5 cellular contexts compared by ENCODE assay signal in the genomic region with DNA sequence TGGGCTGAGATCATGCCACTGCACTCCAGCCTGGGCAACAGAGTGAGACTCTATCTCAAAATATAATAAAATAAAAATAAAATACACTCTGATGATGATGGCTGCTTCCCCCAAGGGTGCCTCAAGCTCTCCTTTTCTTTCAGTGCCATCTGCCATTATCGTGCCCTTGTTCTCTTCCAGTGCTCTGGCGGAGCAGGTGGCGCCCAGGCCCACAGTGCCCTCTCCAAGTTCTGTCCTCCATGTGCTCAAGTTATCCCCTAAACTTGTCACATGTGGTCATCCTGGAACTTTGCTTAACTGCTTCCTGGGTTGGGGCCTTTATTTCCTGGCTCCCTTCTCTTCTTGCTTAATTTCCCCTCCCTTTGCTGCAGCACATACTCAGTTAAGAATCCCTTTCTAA.
DNase-seq lines count a peak whose midpoint lies in the region; ATAC-seq, FAIRE-seq and TF ChIP-seq lines count a peak whose summit lies in the region.
"Not testable (repeated sequence)": the region's sequence is repeated elsewhere in the genome, so short reads cannot be mapped to it uniquely, and the experiment has no call there.

No MANE protein-coding gene starts in this region.

- intact Hi-C loops in CD14-positive monocyte (cut with micrococcal nuclease); dendritic cell treated with granulocyte-macrophage colony-stimulating factor and Interleukin-4, amounts not matched to agents 40 ng/mL and 50 ng/mL, for 4 days (cut with micrococcal nuclease); HepG2 (cut with micrococcal nuclease; ENCODE audit: unreplicated experiment): not testable (repeated sequence)

- in situ Hi-C loops in HepG2 (cut with HindIII; ENCODE audit: extremely low pct_ligation_motif_present, low pct_unique_long_range_greater_than_20kb), result not testable (repeated sequence)

- not testable (repeated sequence) for H3K4me2 ChIP-seq in HepG2 (ENCODE audit: low read depth, low read length)

- peak overlapping the region; percentile 52 for H3K27ac ChIP-seq in HL-60 (replicated peaks)
- not testable (repeated sequence) for H3K27ac ChIP-seq in HepG2 (ENCODE audit: extremely low read length, insufficient read depth, low read length)
- H3K27ac ChIP-seq in neutrophil, result peak overlapping the region; percentile 63

- not testable (repeated sequence) for TF ChIP-seq POLR2A in HepG2 (IDR thresholded peaks at IDR 0.05; ENCODE audit: insufficient read depth in 1 of 2, low read depth in 2 of 2, low read length in 2 of 2)

- H3K27me3 ChIP-seq in HL-60 (ENCODE audit: insufficient read depth, poor library complexity, severe bottlenecking); HepG2 (ENCODE audit: control insufficient read depth in 1 of 2, insufficient read depth in 2 of 2, low read length in 2 of 2); neutrophil: not testable (repeated sequence)

- H3K4me3 ChIP-seq in HL-60 (replicated peaks; ENCODE audit: insufficient read depth, low read length); HepG2 (replicated peaks in 1 of 3; ENCODE audit: insufficient read depth in 1 of 3, low read depth in 2 of 3, low read length in 3 of 3); neutrophil (ENCODE audit: low read depth in 1 of 2, low read length in 1 of 2): not testable (repeated sequence)

- ATAC-seq in HepG2, result not testable (repeated sequence)

- CTCF ChIA-PET in HepG2 (lab: Yijun Ruan, JAX; ENCODE audit: low intra/inter-chr PET ratio, low total read pairs), result not testable (repeated sequence)

- not testable (repeated sequence) for TF ChIP-seq RAD21 in HepG2 (CRISPR knock-in tag; IDR thresholded peaks at IDR 0.05)

- not testable (repeated sequence) for DNase-seq in CD14-positive monocyte (ENCODE audit: low spot score); HL-60 (ENCODE audit: low read depth in 1 of 2, low spot score in 1 of 2); HepG2 (ENCODE audit: low spot score)

- POLR2A ChIA-PET in HepG2 (lab: Yijun Ruan, JAX), result not testable (repeated sequence)

- peaks cover 38% of the 10 kb centered on the region for H3K4me1 ChIP-seq in HepG2 (ENCODE audit: insufficient read depth, low read length)
- H3K4me1 ChIP-seq in neutrophil (ENCODE audit: control insufficient read depth in 1 of 2, insufficient read depth in 1 of 2, low read depth in 1 of 2, low read length in 1 of 2), result peaks cover 54 to 59% of the 10 kb centered on the region in 2 experiments

- not testable (repeated sequence) for H3K36me3 ChIP-seq in HepG2 (replicated peaks in 1 of 2; ENCODE audit: control insufficient read depth in 1 of 2, insufficient read depth in 2 of 2, low read length in 2 of 2); neutrophil

- not testable (repeated sequence) for H3K79me2 ChIP-seq in HepG2 (ENCODE audit: insufficient read depth, low read length)

- WGBS in HepG2 (ENCODE audit: low lambda C conversion rate), result 77% methylated on average over 3 of the region's 3 CpGs

- H3K27me3 Mint-ChIP-seq in CD14-positive monocyte (ENCODE audit: low read depth in 3 of 3); dendritic cell treated with granulocyte-macrophage colony-stimulating factor and Interleukin-4, amounts not matched to agents 40 ng/mL and 50 ng/mL, for 4 days: not testable (repeated sequence)

- peaks cover 54% of the 10 kb centered on the region for H3K4me1 Mint-ChIP-seq in CD14-positive monocyte
- peaks cover 44% of the 10 kb centered on the region for H3K4me1 Mint-ChIP-seq in dendritic cell treated with granulocyte-macrophage colony-stimulating factor and Interleukin-4, amounts not matched to agents 40 ng/mL and 50 ng/mL, for 4 days (ENCODE audit: low read depth)

- H3K9ac ChIP-seq in HepG2 (ENCODE audit: insufficient read depth, low read depth, low read length), result not testable (repeated sequence)

- H3K4me3 Mint-ChIP-seq in CD14-positive monocyte; dendritic cell treated with granulocyte-macrophage colony-stimulating factor and Interleukin-4, amounts not matched to agents 40 ng/mL and 50 ng/mL, for 4 days: not testable (repeated sequence)

- not testable (repeated sequence) for FAIRE-seq in HepG2 (lab: Jason Lieb, UNC)

- BruUV-seq in HepG2 (replicated peaks; lab: Mats Ljungman, UMichigan), result not testable (repeated sequence)

- not testable (repeated sequence) for H2AFZ ChIP-seq in HepG2 (ENCODE audit: low read length)

- peak overlapping the region in 6 of 7 donors; percentile 60 to 91 (median 82) for H3K27ac Mint-ChIP-seq in CD14-positive monocyte
- peak overlapping the region; percentile 60 for H3K27ac Mint-ChIP-seq in dendritic cell treated with granulocyte-macrophage colony-stimulating factor and Interleukin-4, amounts not matched to agents 40 ng/mL and 50 ng/mL, for 4 days

- H3K9me3 Mint-ChIP-seq in CD14-positive monocyte; dendritic cell treated with granulocyte-macrophage colony-stimulating factor and Interleukin-4, amounts not matched to agents 40 ng/mL and 50 ng/mL, for 4 days: not testable (repeated sequence)

- not testable (repeated sequence) for H4K20me1 ChIP-seq in HepG2 (ENCODE audit: insufficient read depth, low read length)

- TF ChIP-seq CTCF in CD14-positive monocyte (IDR thresholded peaks at IDR 0.05); HL-60 (IDR thresholded peaks at IDR 0.05; ENCODE audit: insufficient read depth, low read length); HepG2 (CRISPR knock-in tag; IDR thresholded peaks at IDR 0.05); neutrophil (IDR thresholded peaks at IDR 0.05): not testable (repeated sequence)

- not testable (repeated sequence) for TF ChIP-seq EP300 in HepG2 (IDR thresholded peaks at IDR 0.05; ENCODE audit: low read depth in 2 of 2, low read length in 2 of 2); HepG2 (CRISPR knock-in tag; IDR thresholded peaks at IDR 0.05; ENCODE audit: borderline replicate concordance)

- not testable (repeated sequence) for H3K36me3 Mint-ChIP-seq in CD14-positive monocyte; dendritic cell treated with granulocyte-macrophage colony-stimulating factor and Interleukin-4, amounts not matched to agents 40 ng/mL and 50 ng/mL, for 4 days (ENCODE audit: low read depth)

- H3K9me3 ChIP-seq in HepG2 (ENCODE audit: low read length); neutrophil: not testable (repeated sequence)

TF ChIP-seq in HepG2, 621 proteins besides CTCF, POLR2A, EP300 and RAD21:
- TF ChIP-seq, protein P1, sequence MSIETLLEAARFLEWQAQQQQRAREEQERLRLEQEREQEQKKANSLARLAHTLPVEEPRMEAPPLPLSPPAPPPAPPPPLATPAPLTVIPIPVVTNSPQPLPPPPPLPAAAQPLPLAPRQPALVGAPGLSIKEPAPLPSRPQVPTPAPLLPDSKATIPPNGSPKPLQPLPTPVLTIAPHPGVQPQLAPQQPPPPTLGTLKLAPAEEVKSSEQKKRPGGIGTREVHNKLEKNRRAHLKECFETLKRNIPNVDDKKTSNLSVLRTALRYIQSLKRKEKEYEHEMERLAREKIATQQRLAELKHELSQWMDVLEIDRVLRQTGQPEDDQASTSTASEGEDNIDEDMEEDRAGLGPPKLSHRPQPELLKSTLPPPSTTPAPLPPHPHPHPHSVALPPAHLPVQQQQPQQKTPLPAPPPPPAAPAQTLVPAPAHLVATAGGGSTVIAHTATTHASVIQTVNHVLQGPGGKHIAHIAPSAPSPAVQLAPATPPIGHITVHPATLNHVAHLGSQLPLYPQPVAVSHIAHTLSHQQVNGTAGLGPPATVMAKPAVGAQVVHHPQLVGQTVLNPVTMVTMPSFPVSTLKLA (IDR thresholded peaks at IDR 0.05), result peak; percentile 93
